1 cellular context compared by ENCODE assay signal in genomic region chr5:168290902-168291280, GRCh38.
TF ChIP-seq lines count a peak whose summit lies in the region.

No MANE protein-coding gene starts in this region.

TF ChIP-seq in HepG2, 621 proteins besides CTCF, POLR2A, EP300 and RAD21 (continued from another document):
- TF ChIP-seq GRHL1 (CRISPR knock-in tag; conservative IDR thresholded peaks at IDR 0.05) (no peak), ZNF350 (CRISPR knock-in tag; IDR thresholded peaks at IDR 0.05; ENCODE audit: borderline replicate concordance, low read depth) (0 out of 2 replicates have a peak, but pooled peaks have one; percentile 10), HCFC1 (IDR thresholded peaks at IDR 0.05; ENCODE audit: low read depth, low read length) (no peak), CREM (IDR thresholded peaks at IDR 0.05) (no peak), CREM (CRISPR knock-in tag; IDR thresholded peaks at IDR 0.05) (no peak), ZMYM3 (CRISPR knock-in tag; IDR thresholded peaks at IDR 0.05) (0 out of 2 replicates have a peak, but pooled peaks have one; percentile 14), PAXIP1 (CRISPR knock-in tag; conservative IDR thresholded peaks at IDR 0.05) (no peak)
